ENCODE assay signal across 1 cellular context in genomic region chr15:74422723-74423442, GRCh38.
A peak's percentile ranks its signal among the peaks of the same experiment; 100 is the strongest.
TF ChIP-seq lines count a peak whose summit lies in the region.

No MANE protein-coding gene starts in this region.

TF ChIP-seq in HepG2, 621 proteins besides CTCF, POLR2A, EP300 and RAD21 (continued from another document and continues in another):
- TF ChIP-seq ZNF496 (CRISPR knock-in tag; IDR thresholded peaks at IDR 0.05; ENCODE audit: insufficient replicate concordance) (no peak), SCMH1 (CRISPR knock-in tag; IDR thresholded peaks at IDR 0.05; ENCODE audit: borderline replicate concordance) (no peak), PHF8 (CRISPR knock-in tag; IDR thresholded peaks at IDR 0.05) (0 out of 2 replicates have a peak, but pooled peaks have one; percentile 25), MIER2 (CRISPR knock-in tag; IDR thresholded peaks at IDR 0.05) (no peak), ZC3H13 (CRISPR knock-in tag; IDR thresholded peaks at IDR 0.05) (no peak), ATM (IDR thresholded peaks at IDR 0.05; ENCODE audit: borderline replicate concordance) (no peak), NCOA1 (CRISPR knock-in tag; IDR thresholded peaks at IDR 0.05) (0 out of 2 replicates have a peak, but pooled peaks have one; percentile 41), ZFX (CRISPR knock-in tag; IDR thresholded peaks at IDR 0.05; ENCODE audit: low read depth) (peak; percentile 92), FOXO1 (CRISPR knock-in tag; IDR thresholded peaks at IDR 0.05) (peak; percentile 24; the same call in 1 of the 2 replicates), ZSCAN12 (CRISPR knock-in tag; IDR thresholded peaks at IDR 0.05) (no peak), SMC3 (IDR thresholded peaks at IDR 0.05; ENCODE audit: low read length) (no peak), ZNF570 (CRISPR knock-in tag; IDR thresholded peaks at IDR 0.05; ENCODE audit: borderline replicate concordance) (no peak), ARHGAP35 (CRISPR knock-in tag; IDR thresholded peaks at IDR 0.05; ENCODE audit: borderline replicate concordance) (no peak), ZFP91 (CRISPR knock-in tag; IDR thresholded peaks at IDR 0.05; ENCODE audit: borderline replicate concordance) (no peak), ZNF446 (CRISPR knock-in tag; IDR thresholded peaks at IDR 0.05) (no peak), RNF219 (CRISPR knock-in tag; IDR thresholded peaks at IDR 0.05) (no peak), CHCHD3 (CRISPR knock-in tag; IDR thresholded peaks at IDR 0.05) (no peak), TGIF2 (CRISPR knock-in tag; IDR thresholded peaks at IDR 0.05) (peak; percentile 40; the same call in 1 of the 2 replicates), TMF1 (CRISPR knock-in tag; IDR thresholded peaks at IDR 0.05; ENCODE audit: low read depth) (no peak), RFXANK (CRISPR knock-in tag; IDR thresholded peaks at IDR 0.05) (no peak), MTERF4 (CRISPR knock-in tag; IDR thresholded peaks at IDR 0.05) (no peak), ZIK1 (CRISPR knock-in tag; IDR thresholded peaks at IDR 0.05; ENCODE audit: borderline replicate concordance, low read depth) (no peak), ZNF207 (IDR thresholded peaks at IDR 0.05; ENCODE audit: borderline replicate concordance) (no peak), REPIN1 (CRISPR knock-in tag; IDR thresholded peaks at IDR 0.05; ENCODE audit: borderline replicate concordance, low read depth) (no peak), GATAD2A (CRISPR knock-in tag; IDR thresholded peaks at IDR 0.05) (no peak; the same call in 1 of the 2 replicates), TFE3 (CRISPR knock-in tag; IDR thresholded peaks at IDR 0.05) (peak; percentile 7; the same call in 1 of the 2 replicates), HHEX (CRISPR knock-in tag; IDR thresholded peaks at IDR 0.05) (no peak), CCAR2 (optimal IDR thresholded peaks at IDR 0.05; ENCODE audit: low read depth, low read length) (no peak), ZBTB14 (CRISPR knock-in tag; IDR thresholded peaks at IDR 0.05) (no peak), TRIM24 (CRISPR knock-in tag; IDR thresholded peaks at IDR 0.05) (no peak), ZNF382 (CRISPR knock-in tag; IDR thresholded peaks at IDR 0.05; ENCODE audit: borderline replicate concordance) (no peak), FOXM1 (CRISPR knock-in tag; IDR thresholded peaks at IDR 0.05) (no peak), HNRNPUL1 (IDR thresholded peaks at IDR 0.05; ENCODE audit: low read depth, low read length) (no peak), U2AF1 (optimal IDR thresholded peaks at IDR 0.05; ENCODE audit: low read depth, low read length) (no peak), E2F1 (CRISPR knock-in tag; IDR thresholded peaks at IDR 0.05) (no peak), ZNF264 (CRISPR knock-in tag; IDR thresholded peaks at IDR 0.05) (no peak), ZNF431 (CRISPR knock-in tag; IDR thresholded peaks at IDR 0.05; ENCODE audit: borderline replicate concordance, low read depth) (no peak)
- TF ChIP-seq, protein P1, sequence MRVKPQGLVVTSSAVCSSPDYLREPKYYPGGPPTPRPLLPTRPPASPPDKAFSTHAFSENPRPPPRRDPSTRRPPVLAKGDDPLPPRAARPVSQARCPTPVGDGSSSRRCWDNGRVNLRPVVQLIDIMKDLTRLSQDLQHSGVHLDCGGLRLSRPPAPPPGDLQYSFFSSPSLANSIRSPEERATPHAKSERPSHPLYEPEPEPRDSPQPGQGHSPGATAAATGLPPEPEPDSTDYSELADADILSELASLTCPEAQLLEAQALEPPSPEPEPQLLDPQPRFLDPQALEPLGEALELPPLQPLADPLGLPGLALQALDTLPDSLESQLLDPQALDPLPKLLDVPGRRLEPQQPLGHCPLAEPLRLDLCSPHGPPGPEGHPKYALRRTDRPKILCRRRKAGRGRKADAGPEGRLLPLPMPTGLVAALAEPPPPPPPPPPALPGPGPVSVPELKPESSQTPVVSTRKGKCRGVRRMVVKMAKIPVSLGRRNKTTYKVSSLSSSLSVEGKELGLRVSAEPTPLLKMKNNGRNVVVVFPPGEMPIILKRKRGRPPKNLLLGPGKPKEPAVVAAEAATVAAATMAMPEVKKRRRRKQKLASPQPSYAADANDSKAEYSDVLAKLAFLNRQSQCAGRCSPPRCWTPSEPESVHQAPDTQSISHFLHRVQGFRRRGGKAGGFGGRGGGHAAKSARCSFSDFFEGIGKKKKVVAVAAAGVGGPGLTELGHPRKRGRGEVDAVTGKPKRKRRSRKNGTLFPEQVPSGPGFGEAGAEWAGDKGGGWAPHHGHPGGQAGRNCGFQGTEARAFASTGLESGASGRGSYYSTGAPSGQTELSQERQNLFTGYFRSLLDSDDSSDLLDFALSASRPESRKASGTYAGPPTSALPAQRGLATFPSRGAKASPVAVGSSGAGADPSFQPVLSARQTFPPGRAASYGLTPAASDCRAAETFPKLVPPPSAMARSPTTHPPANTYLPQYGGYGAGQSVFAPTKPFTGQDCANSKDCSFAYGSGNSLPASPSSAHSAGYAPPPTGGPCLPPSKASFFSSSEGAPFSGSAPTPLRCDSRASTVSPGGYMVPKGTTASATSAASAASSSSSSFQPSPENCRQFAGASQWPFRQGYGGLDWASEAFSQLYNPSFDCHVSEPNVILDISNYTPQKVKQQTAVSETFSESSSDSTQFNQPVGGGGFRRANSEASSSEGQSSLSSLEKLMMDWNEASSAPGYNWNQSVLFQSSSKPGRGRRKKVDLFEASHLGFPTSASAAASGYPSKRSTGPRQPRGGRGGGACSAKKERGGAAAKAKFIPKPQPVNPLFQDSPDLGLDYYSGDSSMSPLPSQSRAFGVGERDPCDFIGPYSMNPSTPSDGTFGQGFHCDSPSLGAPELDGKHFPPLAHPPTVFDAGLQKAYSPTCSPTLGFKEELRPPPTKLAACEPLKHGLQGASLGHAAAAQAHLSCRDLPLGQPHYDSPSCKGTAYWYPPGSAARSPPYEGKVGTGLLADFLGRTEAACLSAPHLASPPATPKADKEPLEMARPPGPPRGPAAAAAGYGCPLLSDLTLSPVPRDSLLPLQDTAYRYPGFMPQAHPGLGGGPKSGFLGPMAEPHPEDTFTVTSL (CRISPR knock-in tag; IDR thresholded peaks at IDR 0.05; ENCODE audit: borderline replicate concordance): no peak
- TF ChIP-seq, protein P2, sequence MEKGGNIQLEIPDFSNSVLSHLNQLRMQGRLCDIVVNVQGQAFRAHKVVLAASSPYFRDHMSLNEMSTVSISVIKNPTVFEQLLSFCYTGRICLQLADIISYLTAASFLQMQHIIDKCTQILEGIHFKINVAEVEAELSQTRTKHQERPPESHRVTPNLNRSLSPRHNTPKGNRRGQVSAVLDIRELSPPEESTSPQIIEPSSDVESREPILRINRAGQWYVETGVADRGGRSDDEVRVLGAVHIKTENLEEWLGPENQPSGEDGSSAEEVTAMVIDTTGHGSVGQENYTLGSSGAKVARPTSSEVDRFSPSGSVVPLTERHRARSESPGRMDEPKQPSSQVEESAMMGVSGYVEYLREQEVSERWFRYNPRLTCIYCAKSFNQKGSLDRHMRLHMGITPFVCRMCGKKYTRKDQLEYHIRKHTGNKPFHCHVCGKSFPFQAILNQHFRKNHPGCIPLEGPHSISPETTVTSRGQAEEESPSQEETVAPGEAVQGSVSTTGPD (CRISPR knock-in tag; IDR thresholded peaks at IDR 0.05): no peak
- TF ChIP-seq, protein P3, sequence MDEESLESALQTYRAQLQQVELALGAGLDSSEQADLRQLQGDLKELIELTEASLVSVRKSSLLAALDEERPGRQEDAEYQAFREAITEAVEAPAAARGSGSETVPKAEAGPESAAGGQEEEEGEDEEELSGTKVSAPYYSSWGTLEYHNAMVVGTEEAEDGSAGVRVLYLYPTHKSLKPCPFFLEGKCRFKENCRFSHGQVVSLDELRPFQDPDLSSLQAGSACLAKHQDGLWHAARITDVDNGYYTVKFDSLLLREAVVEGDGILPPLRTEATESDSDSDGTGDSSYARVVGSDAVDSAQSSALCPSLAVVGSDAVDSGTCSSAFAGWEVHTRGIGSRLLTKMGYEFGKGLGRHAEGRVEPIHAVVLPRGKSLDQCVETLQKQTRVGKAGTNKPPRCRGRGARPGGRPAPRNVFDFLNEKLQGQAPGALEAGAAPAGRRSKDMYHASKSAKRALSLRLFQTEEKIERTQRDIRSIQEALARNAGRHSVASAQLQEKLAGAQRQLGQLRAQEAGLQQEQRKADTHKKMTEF (CRISPR knock-in tag; IDR thresholded peaks at IDR 0.05): peak; percentile 18; the same call in 1 of the 2 replicates
- TF ChIP-seq, protein P4, sequence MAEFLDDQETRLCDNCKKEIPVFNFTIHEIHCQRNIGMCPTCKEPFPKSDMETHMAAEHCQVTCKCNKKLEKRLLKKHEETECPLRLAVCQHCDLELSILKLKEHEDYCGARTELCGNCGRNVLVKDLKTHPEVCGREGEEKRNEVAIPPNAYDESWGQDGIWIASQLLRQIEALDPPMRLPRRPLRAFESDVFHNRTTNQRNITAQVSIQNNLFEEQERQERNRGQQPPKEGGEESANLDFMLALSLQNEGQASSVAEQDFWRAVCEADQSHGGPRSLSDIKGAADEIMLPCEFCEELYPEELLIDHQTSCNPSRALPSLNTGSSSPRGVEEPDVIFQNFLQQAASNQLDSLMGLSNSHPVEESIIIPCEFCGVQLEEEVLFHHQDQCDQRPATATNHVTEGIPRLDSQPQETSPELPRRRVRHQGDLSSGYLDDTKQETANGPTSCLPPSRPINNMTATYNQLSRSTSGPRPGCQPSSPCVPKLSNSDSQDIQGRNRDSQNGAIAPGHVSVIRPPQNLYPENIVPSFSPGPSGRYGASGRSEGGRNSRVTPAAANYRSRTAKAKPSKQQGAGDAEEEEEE (CRISPR knock-in tag; IDR thresholded peaks at IDR 0.05; ENCODE audit: borderline replicate concordance): no peak
- TF ChIP-seq, protein P5, sequence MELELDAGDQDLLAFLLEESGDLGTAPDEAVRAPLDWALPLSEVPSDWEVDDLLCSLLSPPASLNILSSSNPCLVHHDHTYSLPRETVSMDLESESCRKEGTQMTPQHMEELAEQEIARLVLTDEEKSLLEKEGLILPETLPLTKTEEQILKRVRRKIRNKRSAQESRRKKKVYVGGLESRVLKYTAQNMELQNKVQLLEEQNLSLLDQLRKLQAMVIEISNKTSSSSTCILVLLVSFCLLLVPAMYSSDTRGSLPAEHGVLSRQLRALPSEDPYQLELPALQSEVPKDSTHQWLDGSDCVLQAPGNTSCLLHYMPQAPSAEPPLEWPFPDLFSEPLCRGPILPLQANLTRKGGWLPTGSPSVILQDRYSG (CRISPR knock-in tag; IDR thresholded peaks at IDR 0.05): no peak
